1 cellular context compared by ENCODE assay signal in genomic region chr5:170681013-170681433, GRCh38.
TF ChIP-seq lines count a peak whose summit lies in the region.

No MANE protein-coding gene starts in this region.

TF ChIP-seq in WTC11, 78 proteins besides CTCF, POLR2A, EP300 and RAD21 (continued from another document):
- peak; percentile 69; the same call in 1 of the 2 replicates for TF ChIP-seq E2F1 (CRISPR knock-in tag; IDR thresholded peaks at IDR 0.05)
- peak; percentile 90 for TF ChIP-seq JUN (CRISPR knock-in tag; IDR thresholded peaks at IDR 0.05)
- no peak for TF ChIP-seq ZNF263 (CRISPR knock-in tag; IDR thresholded peaks at IDR 0.05; ENCODE audit: low read depth)
- no peak for TF ChIP-seq ZNF121 (CRISPR knock-in tag; IDR thresholded peaks at IDR 0.05)
- peak; percentile 83 for TF ChIP-seq CREM (CRISPR knock-in tag; IDR thresholded peaks at IDR 0.05)
- TF ChIP-seq PRRX2 (CRISPR knock-in tag; IDR thresholded peaks at IDR 0.05): no peak
- TF ChIP-seq HMGXB4 (CRISPR knock-in tag; IDR thresholded peaks at IDR 0.05): peak; percentile 54; the same call in 1 of the 2 replicates
- peak; percentile 97 for TF ChIP-seq SMAD3 (CRISPR knock-in tag; IDR thresholded peaks at IDR 0.05; ENCODE audit: borderline replicate concordance)
- no peak for TF ChIP-seq ATF1 (CRISPR knock-in tag; IDR thresholded peaks at IDR 0.05)
- peak; percentile 93 for TF ChIP-seq ZNF232 (CRISPR knock-in tag; IDR thresholded peaks at IDR 0.05)
- TF ChIP-seq FOXP4 (CRISPR knock-in tag; IDR thresholded peaks at IDR 0.05): peak; percentile 95
- TF ChIP-seq SMAD4 (CRISPR knock-in tag; IDR thresholded peaks at IDR 0.05): 0 out of 2 replicates have a peak, but pooled peaks have one; percentile 69
- TF ChIP-seq NFATC4 (CRISPR knock-in tag; IDR thresholded peaks at IDR 0.05): no peak
- no peak for TF ChIP-seq ERG (CRISPR knock-in tag; IDR thresholded peaks at IDR 0.05)
- no peak for TF ChIP-seq ATF6 (CRISPR knock-in tag; IDR thresholded peaks at IDR 0.05)
- TF ChIP-seq ESRRA (CRISPR knock-in tag; IDR thresholded peaks at IDR 0.05; ENCODE audit: borderline replicate concordance): peak; percentile 86; the same call in 1 of the 2 replicates
- TF ChIP-seq ZSCAN18 (CRISPR knock-in tag; IDR thresholded peaks at IDR 0.05): no peak
- peak; percentile 85 for TF ChIP-seq E2F5 (CRISPR knock-in tag; IDR thresholded peaks at IDR 0.05)
- peak; percentile 76; the same call in 1 of the 2 replicates for TF ChIP-seq NR3C1 (CRISPR knock-in tag; conservative IDR thresholded peaks at IDR 0.05; ENCODE audit: low read depth)
- peak; percentile 83 for TF ChIP-seq TP53 (CRISPR knock-in tag; IDR thresholded peaks at IDR 0.05)
- peak; percentile 39; the same call in 1 of the 2 replicates for TF ChIP-seq ZNF281 (CRISPR knock-in tag; IDR thresholded peaks at IDR 0.05)
- TF ChIP-seq CBFB (CRISPR knock-in tag; IDR thresholded peaks at IDR 0.05; ENCODE audit: low read depth): 0 out of 2 replicates have a peak, but pooled peaks have one; percentile 45
- peak; percentile 90 for TF ChIP-seq TEAD1 (CRISPR knock-in tag; IDR thresholded peaks at IDR 0.05)
- peak; percentile 45; the same call in 1 of the 2 replicates for TF ChIP-seq CREB1 (CRISPR knock-in tag; IDR thresholded peaks at IDR 0.05)
- no peak for TF ChIP-seq ZNF532 (CRISPR knock-in tag; IDR thresholded peaks at IDR 0.05; ENCODE audit: borderline replicate concordance)
- no peak for TF ChIP-seq RELA (CRISPR knock-in tag; IDR thresholded peaks at IDR 0.05; ENCODE audit: borderline replicate concordance)
- TF ChIP-seq TCF7 (CRISPR knock-in tag; IDR thresholded peaks at IDR 0.05; ENCODE audit: low read depth): 0 out of 2 replicates have a peak, but pooled peaks have one; percentile 51
- TF ChIP-seq GRHL2 (CRISPR knock-in tag; IDR thresholded peaks at IDR 0.05; ENCODE audit: insufficient replicate concordance, severe bottlenecking): no peak
- TF ChIP-seq ATF2 (CRISPR knock-in tag; IDR thresholded peaks at IDR 0.05; ENCODE audit: borderline replicate concordance, low read depth): no peak; the same call in 1 of the 2 replicates
- no peak for TF ChIP-seq ZNF396 (CRISPR knock-in tag; IDR thresholded peaks at IDR 0.05; ENCODE audit: borderline replicate concordance)
- no peak for TF ChIP-seq OVOL2 (CRISPR knock-in tag; IDR thresholded peaks at IDR 0.05; ENCODE audit: borderline replicate concordance)
- no peak for TF ChIP-seq HMGA2 (CRISPR knock-in tag; IDR thresholded peaks at IDR 0.05)
- TF ChIP-seq FOXJ3 (CRISPR knock-in tag; IDR thresholded peaks at IDR 0.05; ENCODE audit: borderline replicate concordance): no peak
- no peak; the same call in 1 of the 2 replicates for TF ChIP-seq USF2 (CRISPR knock-in tag; IDR thresholded peaks at IDR 0.05)
- TF ChIP-seq CDX4 (CRISPR knock-in tag; IDR thresholded peaks at IDR 0.05; ENCODE audit: borderline replicate concordance): no peak
- no peak for TF ChIP-seq ZNF416 (CRISPR knock-in tag; IDR thresholded peaks at IDR 0.05)
